1 cellular context compared by ENCODE assay signal in genomic region chr17:81349397-81350319, GRCh38.
TF ChIP-seq lines count a peak whose summit lies in the region.

No MANE protein-coding gene starts in this region.

TF ChIP-seq in K562, 482 proteins besides CTCF, POLR2A, EP300 and RAD21 (continued from another document and continues in another):
- TF ChIP-seq, protein P1, sequence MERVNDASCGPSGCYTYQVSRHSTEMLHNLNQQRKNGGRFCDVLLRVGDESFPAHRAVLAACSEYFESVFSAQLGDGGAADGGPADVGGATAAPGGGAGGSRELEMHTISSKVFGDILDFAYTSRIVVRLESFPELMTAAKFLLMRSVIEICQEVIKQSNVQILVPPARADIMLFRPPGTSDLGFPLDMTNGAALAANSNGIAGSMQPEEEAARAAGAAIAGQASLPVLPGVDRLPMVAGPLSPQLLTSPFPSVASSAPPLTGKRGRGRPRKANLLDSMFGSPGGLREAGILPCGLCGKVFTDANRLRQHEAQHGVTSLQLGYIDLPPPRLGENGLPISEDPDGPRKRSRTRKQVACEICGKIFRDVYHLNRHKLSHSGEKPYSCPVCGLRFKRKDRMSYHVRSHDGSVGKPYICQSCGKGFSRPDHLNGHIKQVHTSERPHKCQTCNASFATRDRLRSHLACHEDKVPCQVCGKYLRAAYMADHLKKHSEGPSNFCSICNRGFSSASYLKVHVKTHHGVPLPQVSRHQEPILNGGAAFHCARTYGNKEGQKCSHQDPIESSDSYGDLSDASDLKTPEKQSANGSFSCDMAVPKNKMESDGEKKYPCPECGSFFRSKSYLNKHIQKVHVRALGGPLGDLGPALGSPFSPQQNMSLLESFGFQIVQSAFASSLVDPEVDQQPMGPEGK (CRISPR knock-in tag; IDR thresholded peaks at IDR 0.05; ENCODE audit: borderline replicate concordance) = no peak
- no peak for TF ChIP-seq KHSRP (IDR thresholded peaks at IDR 0.05)
- no peak for TF ChIP-seq YBX1 (IDR thresholded peaks at IDR 0.05)
- TF ChIP-seq ZSCAN29 (IDR thresholded peaks at IDR 0.05) = no peak
- TF ChIP-seq BRCA1 (IDR thresholded peaks at IDR 0.05) = no peak
- no peak for TF ChIP-seq BRCA1 (CRISPR knock-in tag; IDR thresholded peaks at IDR 0.05)
- TF ChIP-seq ZNF133 (CRISPR knock-in tag; IDR thresholded peaks at IDR 0.05) = no peak
- TF ChIP-seq SIN3A (IDR thresholded peaks at IDR 0.05; ENCODE audit: borderline replicate concordance in 2 of 2, control insufficient read depth in 1 of 2, low read depth in 2 of 2, low read length in 2 of 2) = peak; percentile 71 to 74; a peak in 2 of 4 replicates
- TF ChIP-seq ZNF436 (CRISPR knock-in tag; IDR thresholded peaks at IDR 0.05) = no peak
- no peak for TF ChIP-seq U2AF2 (optimal IDR thresholded peaks at IDR 0.05; ENCODE audit: low read depth, low read length)
- no peak; the same call in 1 of the 2 replicates for TF ChIP-seq HINFP (tag; conservative IDR thresholded peaks at IDR 0.05; ENCODE audit: low read depth)
- TF ChIP-seq RAD51 (IDR thresholded peaks at IDR 0.05; ENCODE audit: borderline replicate concordance, low read depth) = no peak
- no peak for TF ChIP-seq SRSF7 (optimal IDR thresholded peaks at IDR 0.05; ENCODE audit: low read depth, low read length)
- no peak for TF ChIP-seq KLF13 (tag; IDR thresholded peaks at IDR 0.05; ENCODE audit: borderline replicate concordance, low read depth)
- TF ChIP-seq, protein P2, sequence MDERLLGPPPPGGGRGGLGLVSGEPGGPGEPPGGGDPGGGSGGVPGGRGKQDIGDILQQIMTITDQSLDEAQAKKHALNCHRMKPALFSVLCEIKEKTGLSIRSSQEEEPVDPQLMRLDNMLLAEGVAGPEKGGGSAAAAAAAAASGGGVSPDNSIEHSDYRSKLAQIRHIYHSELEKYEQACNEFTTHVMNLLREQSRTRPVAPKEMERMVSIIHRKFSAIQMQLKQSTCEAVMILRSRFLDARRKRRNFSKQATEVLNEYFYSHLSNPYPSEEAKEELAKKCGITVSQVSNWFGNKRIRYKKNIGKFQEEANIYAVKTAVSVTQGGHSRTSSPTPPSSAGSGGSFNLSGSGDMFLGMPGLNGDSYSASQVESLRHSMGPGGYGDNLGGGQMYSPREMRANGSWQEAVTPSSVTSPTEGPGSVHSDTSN (CRISPR knock-in tag; IDR thresholded peaks at IDR 0.05; ENCODE audit: low read depth) = peak; percentile 92
- TF ChIP-seq, protein P2 (tag; conservative IDR thresholded peaks at IDR 0.05; ENCODE audit: low read depth) = peak; percentile 98
- no peak for TF ChIP-seq ZNF507 (tag; conservative IDR thresholded peaks at IDR 0.05)
- 0 out of 2 replicates have a peak, but pooled peaks have one; percentile 51 for TF ChIP-seq ZNF444 (CRISPR knock-in tag; IDR thresholded peaks at IDR 0.05)
- TF ChIP-seq, protein P3, sequence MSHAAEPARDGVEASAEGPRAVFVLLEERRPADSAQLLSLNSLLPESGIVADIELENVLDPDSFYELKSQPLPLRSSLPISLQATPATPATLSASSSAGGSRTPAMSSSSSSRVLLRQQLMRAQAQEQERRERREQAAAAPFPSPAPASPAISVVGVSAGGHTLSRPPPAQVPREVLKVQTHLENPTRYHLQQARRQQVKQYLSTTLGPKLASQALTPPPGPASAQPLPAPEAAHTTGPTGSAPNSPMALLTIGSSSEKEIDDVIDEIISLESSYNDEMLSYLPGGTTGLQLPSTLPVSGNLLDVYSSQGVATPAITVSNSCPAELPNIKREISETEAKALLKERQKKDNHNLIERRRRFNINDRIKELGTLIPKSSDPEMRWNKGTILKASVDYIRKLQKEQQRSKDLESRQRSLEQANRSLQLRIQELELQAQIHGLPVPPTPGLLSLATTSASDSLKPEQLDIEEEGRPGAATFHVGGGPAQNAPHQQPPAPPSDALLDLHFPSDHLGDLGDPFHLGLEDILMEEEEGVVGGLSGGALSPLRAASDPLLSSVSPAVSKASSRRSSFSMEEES (CRISPR knock-in tag; IDR thresholded peaks at IDR 0.05) = no peak
- TF ChIP-seq, protein P4, sequence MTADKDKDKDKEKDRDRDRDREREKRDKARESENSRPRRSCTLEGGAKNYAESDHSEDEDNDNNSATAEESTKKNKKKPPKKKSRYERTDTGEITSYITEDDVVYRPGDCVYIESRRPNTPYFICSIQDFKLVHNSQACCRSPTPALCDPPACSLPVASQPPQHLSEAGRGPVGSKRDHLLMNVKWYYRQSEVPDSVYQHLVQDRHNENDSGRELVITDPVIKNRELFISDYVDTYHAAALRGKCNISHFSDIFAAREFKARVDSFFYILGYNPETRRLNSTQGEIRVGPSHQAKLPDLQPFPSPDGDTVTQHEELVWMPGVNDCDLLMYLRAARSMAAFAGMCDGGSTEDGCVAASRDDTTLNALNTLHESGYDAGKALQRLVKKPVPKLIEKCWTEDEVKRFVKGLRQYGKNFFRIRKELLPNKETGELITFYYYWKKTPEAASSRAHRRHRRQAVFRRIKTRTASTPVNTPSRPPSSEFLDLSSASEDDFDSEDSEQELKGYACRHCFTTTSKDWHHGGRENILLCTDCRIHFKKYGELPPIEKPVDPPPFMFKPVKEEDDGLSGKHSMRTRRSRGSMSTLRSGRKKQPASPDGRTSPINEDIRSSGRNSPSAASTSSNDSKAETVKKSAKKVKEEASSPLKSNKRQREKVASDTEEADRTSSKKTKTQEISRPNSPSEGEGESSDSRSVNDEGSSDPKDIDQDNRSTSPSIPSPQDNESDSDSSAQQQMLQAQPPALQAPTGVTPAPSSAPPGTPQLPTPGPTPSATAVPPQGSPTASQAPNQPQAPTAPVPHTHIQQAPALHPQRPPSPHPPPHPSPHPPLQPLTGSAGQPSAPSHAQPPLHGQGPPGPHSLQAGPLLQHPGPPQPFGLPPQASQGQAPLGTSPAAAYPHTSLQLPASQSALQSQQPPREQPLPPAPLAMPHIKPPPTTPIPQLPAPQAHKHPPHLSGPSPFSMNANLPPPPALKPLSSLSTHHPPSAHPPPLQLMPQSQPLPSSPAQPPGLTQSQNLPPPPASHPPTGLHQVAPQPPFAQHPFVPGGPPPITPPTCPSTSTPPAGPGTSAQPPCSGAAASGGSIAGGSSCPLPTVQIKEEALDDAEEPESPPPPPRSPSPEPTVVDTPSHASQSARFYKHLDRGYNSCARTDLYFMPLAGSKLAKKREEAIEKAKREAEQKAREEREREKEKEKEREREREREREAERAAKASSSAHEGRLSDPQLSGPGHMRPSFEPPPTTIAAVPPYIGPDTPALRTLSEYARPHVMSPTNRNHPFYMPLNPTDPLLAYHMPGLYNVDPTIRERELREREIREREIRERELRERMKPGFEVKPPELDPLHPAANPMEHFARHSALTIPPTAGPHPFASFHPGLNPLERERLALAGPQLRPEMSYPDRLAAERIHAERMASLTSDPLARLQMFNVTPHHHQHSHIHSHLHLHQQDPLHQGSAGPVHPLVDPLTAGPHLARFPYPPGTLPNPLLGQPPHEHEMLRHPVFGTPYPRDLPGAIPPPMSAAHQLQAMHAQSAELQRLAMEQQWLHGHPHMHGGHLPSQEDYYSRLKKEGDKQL (CRISPR knock-in tag; IDR thresholded peaks at IDR 0.05; ENCODE audit: borderline replicate concordance) = no peak
- TF ChIP-seq, protein P5, sequence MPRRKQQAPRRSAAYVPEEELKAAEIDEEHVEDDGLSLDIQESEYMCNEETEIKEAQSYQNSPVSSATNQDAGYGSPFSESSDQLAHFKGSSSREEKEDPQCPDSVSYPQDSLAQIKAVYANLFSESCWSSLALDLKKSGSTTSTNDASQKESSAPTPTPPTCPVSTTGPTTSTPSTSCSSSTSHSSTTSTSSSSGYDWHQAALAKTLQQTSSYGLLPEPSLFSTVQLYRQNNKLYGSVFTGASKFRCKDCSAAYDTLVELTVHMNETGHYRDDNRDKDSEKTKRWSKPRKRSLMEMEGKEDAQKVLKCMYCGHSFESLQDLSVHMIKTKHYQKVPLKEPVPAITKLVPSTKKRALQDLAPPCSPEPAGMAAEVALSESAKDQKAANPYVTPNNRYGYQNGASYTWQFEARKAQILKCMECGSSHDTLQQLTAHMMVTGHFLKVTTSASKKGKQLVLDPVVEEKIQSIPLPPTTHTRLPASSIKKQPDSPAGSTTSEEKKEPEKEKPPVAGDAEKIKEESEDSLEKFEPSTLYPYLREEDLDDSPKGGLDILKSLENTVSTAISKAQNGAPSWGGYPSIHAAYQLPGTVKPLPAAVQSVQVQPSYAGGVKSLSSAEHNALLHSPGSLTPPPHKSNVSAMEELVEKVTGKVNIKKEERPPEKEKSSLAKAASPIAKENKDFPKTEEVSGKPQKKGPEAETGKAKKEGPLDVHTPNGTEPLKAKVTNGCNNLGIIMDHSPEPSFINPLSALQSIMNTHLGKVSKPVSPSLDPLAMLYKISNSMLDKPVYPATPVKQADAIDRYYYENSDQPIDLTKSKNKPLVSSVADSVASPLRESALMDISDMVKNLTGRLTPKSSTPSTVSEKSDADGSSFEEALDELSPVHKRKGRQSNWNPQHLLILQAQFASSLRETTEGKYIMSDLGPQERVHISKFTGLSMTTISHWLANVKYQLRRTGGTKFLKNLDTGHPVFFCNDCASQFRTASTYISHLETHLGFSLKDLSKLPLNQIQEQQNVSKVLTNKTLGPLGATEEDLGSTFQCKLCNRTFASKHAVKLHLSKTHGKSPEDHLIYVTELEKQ (CRISPR knock-in tag; IDR thresholded peaks at IDR 0.05) = no peak
- peak in 1 of 2 experiments; percentile 78; a peak in 2 of 3 replicates for TF ChIP-seq CBX3 (IDR thresholded peaks at IDR 0.05; ENCODE audit: borderline replicate concordance in 1 of 2, low read length in 2 of 2)
- TF ChIP-seq, protein P6, sequence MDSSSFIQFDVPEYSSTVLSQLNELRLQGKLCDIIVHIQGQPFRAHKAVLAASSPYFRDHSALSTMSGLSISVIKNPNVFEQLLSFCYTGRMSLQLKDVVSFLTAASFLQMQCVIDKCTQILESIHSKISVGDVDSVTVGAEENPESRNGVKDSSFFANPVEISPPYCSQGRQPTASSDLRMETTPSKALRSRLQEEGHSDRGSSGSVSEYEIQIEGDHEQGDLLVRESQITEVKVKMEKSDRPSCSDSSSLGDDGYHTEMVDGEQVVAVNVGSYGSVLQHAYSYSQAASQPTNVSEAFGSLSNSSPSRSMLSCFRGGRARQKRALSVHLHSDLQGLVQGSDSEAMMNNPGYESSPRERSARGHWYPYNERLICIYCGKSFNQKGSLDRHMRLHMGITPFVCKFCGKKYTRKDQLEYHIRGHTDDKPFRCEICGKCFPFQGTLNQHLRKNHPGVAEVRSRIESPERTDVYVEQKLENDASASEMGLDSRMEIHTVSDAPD (CRISPR knock-in tag; IDR thresholded peaks at IDR 0.05) = no peak; the same call in 1 of the 2 replicates
- TF ChIP-seq AFF1 (IDR thresholded peaks at IDR 0.05; ENCODE audit: low read depth in 1 of 2, partially characterized antibody in 2 of 2) = peak in 1 of 2 experiments; percentile 68
- no peak for TF ChIP-seq POLR3G (IDR thresholded peaks at IDR 0.05; ENCODE audit: extremely low read depth, insufficient read length, insufficient replicate concordance)
- no peak for TF ChIP-seq ZNF695 (CRISPR knock-in tag; IDR thresholded peaks at IDR 0.05)
- no peak for TF ChIP-seq ZFP30 (CRISPR knock-in tag; IDR thresholded peaks at IDR 0.05; ENCODE audit: borderline replicate concordance)
- no peak for TF ChIP-seq CREBBP (IDR thresholded peaks at IDR 0.05; ENCODE audit: low read depth, low read length)
- TF ChIP-seq, protein P7, sequence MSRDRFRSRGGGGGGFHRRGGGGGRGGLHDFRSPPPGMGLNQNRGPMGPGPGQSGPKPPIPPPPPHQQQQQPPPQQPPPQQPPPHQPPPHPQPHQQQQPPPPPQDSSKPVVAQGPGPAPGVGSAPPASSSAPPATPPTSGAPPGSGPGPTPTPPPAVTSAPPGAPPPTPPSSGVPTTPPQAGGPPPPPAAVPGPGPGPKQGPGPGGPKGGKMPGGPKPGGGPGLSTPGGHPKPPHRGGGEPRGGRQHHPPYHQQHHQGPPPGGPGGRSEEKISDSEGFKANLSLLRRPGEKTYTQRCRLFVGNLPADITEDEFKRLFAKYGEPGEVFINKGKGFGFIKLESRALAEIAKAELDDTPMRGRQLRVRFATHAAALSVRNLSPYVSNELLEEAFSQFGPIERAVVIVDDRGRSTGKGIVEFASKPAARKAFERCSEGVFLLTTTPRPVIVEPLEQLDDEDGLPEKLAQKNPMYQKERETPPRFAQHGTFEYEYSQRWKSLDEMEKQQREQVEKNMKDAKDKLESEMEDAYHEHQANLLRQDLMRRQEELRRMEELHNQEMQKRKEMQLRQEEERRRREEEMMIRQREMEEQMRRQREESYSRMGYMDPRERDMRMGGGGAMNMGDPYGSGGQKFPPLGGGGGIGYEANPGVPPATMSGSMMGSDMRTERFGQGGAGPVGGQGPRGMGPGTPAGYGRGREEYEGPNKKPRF (IDR thresholded peaks at IDR 0.05; ENCODE audit: low read depth, low read length) = no peak
